1 cellular context compared by ENCODE assay signal in the genomic region with DNA sequence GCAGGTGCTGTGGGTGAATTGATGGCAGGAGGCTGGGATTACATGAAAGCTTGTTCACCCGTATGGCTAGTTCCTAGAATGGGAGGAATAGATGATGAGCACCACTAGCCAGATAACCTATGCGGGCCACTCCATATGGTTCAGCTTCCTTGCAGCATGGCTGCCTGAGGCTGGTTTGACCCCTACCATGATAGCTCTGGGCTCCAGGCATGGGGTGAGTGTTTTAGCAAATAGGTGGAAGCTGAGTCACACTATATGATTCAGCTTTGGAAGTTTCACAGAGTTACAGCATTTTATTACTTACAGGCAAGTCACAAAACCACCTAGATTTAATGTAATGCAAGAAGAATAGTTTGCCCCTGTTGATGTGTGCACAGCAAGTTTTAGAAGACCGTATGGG.
TF ChIP-seq lines count a peak whose summit lies in the region.

No MANE protein-coding gene starts in this region.

TF ChIP-seq in IMR-90, 13 proteins besides CTCF, POLR2A, EP300 and RAD21 (continued from another document):
- no peak for TF ChIP-seq BHLHE40 (IDR thresholded peaks at IDR 0.05; ENCODE audit: low read depth, low read length)
